Comparison of ENCODE assay signal across 1 cellular context in genomic region chr3:196207833-196208607, GRCh38.
TF ChIP-seq lines count a peak whose summit lies in the region.

No MANE protein-coding gene starts in this region.

TF ChIP-seq in IMR-90, 13 proteins besides CTCF, POLR2A, EP300 and RAD21 (continued from another document):
- TF ChIP-seq MAZ (IDR thresholded peaks at IDR 0.05; ENCODE audit: borderline replicate concordance, low read depth, low read length) (no peak), BHLHE40 (IDR thresholded peaks at IDR 0.05; ENCODE audit: low read depth, low read length) (no peak)
